In the genomic region with DNA sequence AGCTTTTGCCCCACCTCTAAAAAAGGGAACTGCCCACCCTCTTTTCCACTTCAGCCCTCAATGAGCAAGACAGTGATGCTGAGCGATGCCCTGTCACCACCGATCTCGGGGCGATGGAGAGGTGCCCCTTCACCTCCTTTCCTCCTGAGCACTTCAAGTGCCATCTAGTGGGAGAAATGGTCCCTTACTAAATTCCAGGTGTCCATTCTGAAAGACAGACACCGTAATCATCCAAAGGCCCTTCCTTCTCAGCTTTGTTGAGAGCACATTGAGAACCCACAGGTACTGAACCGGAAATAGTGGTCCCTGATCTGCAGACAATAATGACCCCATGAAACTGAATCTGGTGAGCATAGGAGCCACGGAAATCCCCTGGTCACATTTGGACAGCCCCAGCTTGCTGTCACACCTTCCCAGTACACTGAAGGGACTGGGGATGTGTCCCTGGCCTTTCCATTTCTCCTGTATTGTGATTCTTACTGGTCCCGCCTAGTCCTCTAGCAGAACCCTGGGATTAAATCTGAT, we compare ENCODE assay signal across 9 cellular contexts. TPM values are rescaled to one million over a fixed set of nuclear protein-coding genes. Genes with fewer than 3 reads are reported as not detected.
DNase-seq lines count a peak whose midpoint lies in the region; ATAC-seq, FAIRE-seq and TF ChIP-seq lines count a peak whose summit lies in the region.
"Had no signal": no experiment of that assay in that cellular context is flagged by ENCODE, and none has a peak within 500 bp of the region (broad histone marks: within the 10 kb centered on the region; RNA-seq: fewer than 3 reads in every experiment).

No MANE protein-coding gene starts in this region.

- H3K4me2 ChIP-seq in smooth muscle cell = no peak overlapping the region

- FAIRE-seq in frontal cortex (lab: Jason Lieb, UNC) = no peak

- no peaks in the 10 kb centered on the region for H3K27me3 Mint-ChIP-seq in CD14-positive monocyte (ENCODE audit: low read depth in 3 of 3)

- H3K27ac ChIP-seq in smooth muscle cell (ENCODE audit: low read depth) = no peak overlapping the region
- H3K27ac ChIP-seq: skin epidermis had no signal

- H3K79me2 ChIP-seq in smooth muscle cell (ENCODE audit: low read depth) = no peaks in the 10 kb centered on the region

- intact Hi-C loops in CD14-positive monocyte (cut with micrococcal nuclease) = loop anchor here in 1 of 2 donors (5.0 kb wide), 1 partner anchor 489 kb away; no protein-coding TSS in a partner anchor

- no peaks in the 10 kb centered on the region for H4K20me1 ChIP-seq in smooth muscle cell (ENCODE audit: low read depth)

- H3K9me3 ChIP-seq in smooth muscle cell (replicated peaks; ENCODE audit: low read depth) = no peaks in the 10 kb centered on the region

- peaks cover 4% of the 10 kb centered on the region for H3K4me1 ChIP-seq in smooth muscle cell (ENCODE audit: low read depth)

- H3K27ac Mint-ChIP-seq in CD14-positive monocyte = peak overlapping the region in 1 of 7 donors; percentile 32

- H3K9me3 Mint-ChIP-seq in CD14-positive monocyte = no peaks in the 10 kb centered on the region

- H3K4me1 Mint-ChIP-seq in CD14-positive monocyte = peaks cover 3% of the 10 kb centered on the region

- H3K36me3 Mint-ChIP-seq in CD14-positive monocyte = peaks cover 24 to 31% of the 10 kb centered on the region in 2 donors

- no peak overlapping the region for H2AFZ ChIP-seq in smooth muscle cell (ENCODE audit: low read depth)

- ATAC-seq in GM18520 (IDR thresholded peaks at IDR 0.05; ENCODE audit: unreplicated experiment) (peak; percentile 89), HG02884 (IDR thresholded peaks at IDR 0.05; ENCODE audit: unreplicated experiment) (peak; percentile 79)

- peaks cover 24% of the 10 kb centered on the region for H3K36me3 ChIP-seq in smooth muscle cell (ENCODE audit: low read depth)

- TF ChIP-seq CTCF in CD14-positive monocyte (IDR thresholded peaks at IDR 0.05) (peak; percentile 30), smooth muscle cell (IDR thresholded peaks at IDR 0.05; ENCODE audit: borderline replicate concordance, insufficient read depth, poor library complexity, severe bottlenecking) (peak; percentile 37)

- no peaks in the 10 kb centered on the region for H3K27me3 ChIP-seq in smooth muscle cell (ENCODE audit: low read depth)

- peaks cover 24% of the 10 kb centered on the region for H3F3A ChIP-seq in smooth muscle cell (ENCODE audit: low read depth)

- no peak overlapping the region for H3K4me3 Mint-ChIP-seq in CD14-positive monocyte

- H3K9ac ChIP-seq in smooth muscle cell (ENCODE audit: low read depth) = no peak overlapping the region

- no peak for DNase-seq in CD14-positive monocyte (ENCODE audit: low spot score)
- peak; percentile 31 for DNase-seq in NCI-H2107 treated with DMSO at 0.1 percent for 48 hours (lab: John Stamatoyannopoulos, UW; ENCODE audit: unreplicated experiment)
- peak; percentile 30 for DNase-seq in activated T-cell treated with anti-CD3 and anti-CD28 coated beads, Interleukin-2, amount 50 U/mL, for 1 hour
- DNase-seq in frontal cortex (ENCODE audit: low spot score in 2 of 2) = peak; percentile 39 to 66
- DNase-seq in smooth muscle cell (lab: John Stamatoyannopoulos, UW; ENCODE audit: unreplicated experiment) = no peak
- DNase-seq in KG1 (lab: John Stamatoyannopoulos, UW) = no peak

- H3K4me3 ChIP-seq in smooth muscle cell = no peak overlapping the region
- H3K4me3 ChIP-seq: skin epidermis had no signal

- WGBS in smooth muscle cell (ENCODE audit: low lambda C conversion rate) = 92% methylated on average over 8 of the region's 8 CpGs

RNA-seq across cellular contexts. Expression of a gene that starts 38.5 kb away (rescaled TPM):
- 10 to 100 TPM in 1 of 2 donors, 1 to 10 TPM in 1; 9.7 to 14.6 TPM for polyA plus RNA-seq in CD14-positive monocyte
- total RNA-seq in frontal cortex = 12.6 TPM
- 10.9 and 22.5 TPM in 2 replicates for total RNA-seq in smooth muscle cell
- 10.1 and 10.3 TPM in 2 replicates for polyA plus RNA-seq in smooth muscle cell

RNA-seq across cellular contexts. Expression of a gene that starts 54.6 kb away (rescaled TPM):
- polyA plus RNA-seq in CD14-positive monocyte (1 to 10 TPM; 1.4 to 1.5 TPM), smooth muscle cell (7.1 and 8.7 TPM in 2 replicates)
- total RNA-seq in frontal cortex (2.9 TPM), smooth muscle cell (7.5 and 9.6 TPM in 2 replicates)

Comparison
In these comparisons a context has a peak if more than half of its experiments do, and no peak if none do; other contexts are left out.
1. DNase-seq: peak in NCI-H2107 treated with DMSO at 0.1 percent for 48 hours (single experiment), activated T-cell treated with anti-CD3 and anti-CD28 coated beads, Interleukin-2, amount 50 U/mL, for 1 hour (single experiment) and frontal cortex (2 of 2); none in CD14-positive monocyte (single experiment), smooth muscle cell (single experiment) and KG1 (single experiment).